8 cellular contexts compared by ENCODE assay signal in the genomic region with DNA sequence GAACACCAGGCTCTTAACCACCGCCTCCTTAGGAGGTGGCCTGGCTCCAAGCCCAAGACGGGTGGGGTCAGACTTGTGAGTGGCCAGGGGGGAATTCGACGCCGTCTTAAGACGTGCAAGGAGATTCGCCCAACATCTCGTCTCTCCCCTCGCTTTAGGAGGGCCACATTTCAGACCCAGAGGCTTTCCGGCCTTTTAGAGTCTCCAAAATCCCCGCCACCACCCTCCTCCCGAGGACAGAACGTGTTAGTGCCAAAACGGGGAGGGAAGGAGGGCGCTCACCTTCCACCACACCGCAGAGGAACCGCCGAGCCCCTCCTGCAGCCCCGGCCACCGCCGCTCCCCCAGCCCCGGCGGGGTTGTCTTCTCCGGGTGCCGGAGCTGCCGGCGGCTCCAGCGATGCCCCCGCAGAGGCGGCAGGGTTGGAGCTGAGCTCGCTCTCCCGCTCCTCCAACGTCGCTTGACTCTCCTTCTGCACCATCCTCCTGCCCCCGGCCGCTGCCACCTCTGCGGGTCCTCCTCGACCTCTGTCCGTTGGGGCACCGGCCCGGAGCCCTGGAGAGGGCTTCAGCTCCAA. TPM values are rescaled to one million over a fixed set of nuclear protein-coding genes. Genes with fewer than 3 reads are reported as not detected.
A peak's percentile ranks its signal among the peaks of the same experiment; 100 is the strongest.
DNase-seq lines count a peak whose midpoint lies in the region; ATAC-seq and TF ChIP-seq lines count a peak whose summit lies in the region.

No MANE protein-coding gene starts in this region.

- DNase-seq in Daoy (ENCODE audit: low read depth) (peak; percentile 84), H9 (peak; percentile 49), OCI-LY7 (ENCODE audit: low spot score) (peak; percentile 61), ascending aorta (ENCODE audit: low spot score in 2 of 2) (peak; percentile 82 to 94), left ventricle myocardium superior (peak; percentile 93), posterior vena cava (ENCODE audit: low spot score) (peak; percentile 97)

- H3K36me3 ChIP-seq in OCI-LY7 (ENCODE audit: insufficient read depth, low read length), result peaks cover 26% of the 10 kb centered on the region
- H3K36me3 ChIP-seq in ascending aorta, result peaks cover 0 to 2% of the 10 kb centered on the region in 2 donors

- peak overlapping the region; percentile 93 for H3K9ac ChIP-seq in H9 (ENCODE audit: extremely low read depth, insufficient read length, low read length)

- H3K9me2 ChIP-seq in OCI-LY7 (ENCODE audit: insufficient read depth, low read length), result no peaks in the 10 kb centered on the region

- peak overlapping the region; percentile 92 to 97 for H3K4me3 Mint-ChIP-seq in H9

- no peak overlapping the region for H4K91ac ChIP-seq in H9 (ENCODE audit: insufficient read length, low read depth, low read length)

- WGBS in H9 (ENCODE audit: extremely low coverage, insufficient read length, low lambda C conversion rate), result no CpG with 5 or more reads among the region's 41 CpGs

- H2BK5ac ChIP-seq in H9 (ENCODE audit: insufficient read length, low read length), result no peak overlapping the region

- H4K5ac ChIP-seq in H9 (ENCODE audit: insufficient read length, low read depth, low read length), result no peak overlapping the region

- TF ChIP-seq CTCF in H9 (conservative IDR thresholded peaks at IDR 0.05) (no peak), OCI-LY7 (conservative IDR thresholded peaks at IDR 0.05; ENCODE audit: low read length) (no peak), ascending aorta (IDR thresholded peaks at IDR 0.05) (no peak)

- peaks cover 4% of the 10 kb centered on the region; the same call in 1 of the 2 replicates for H3K4me1 ChIP-seq in H9 (ENCODE audit: insufficient read depth, low read length)
- peaks cover 27% of the 10 kb centered on the region for H3K4me1 ChIP-seq in OCI-LY7 (ENCODE audit: insufficient read depth, low read length, poor library complexity, severe bottlenecking)
- peaks cover 0 to 9% of the 10 kb centered on the region in 2 donors for H3K4me1 ChIP-seq in ascending aorta

- H3K9me3 ChIP-seq in H9 (ENCODE audit: control insufficient read depth, low read depth, low read length) (no peaks in the 10 kb centered on the region), OCI-LY7 (ENCODE audit: low read length) (no peaks in the 10 kb centered on the region), ascending aorta (no peaks in the 10 kb centered on the region)

- BruUV-seq in OCI-LY7 (replicated peaks; lab: Mats Ljungman, UMichigan), result no TSS peak

- no peaks in the 10 kb centered on the region for H3K79me1 ChIP-seq in H9 (ENCODE audit: insufficient read depth, low read depth, low read length, poor library complexity, severe bottlenecking)

- H2BK15ac ChIP-seq in H9 (ENCODE audit: low read depth, low read length), result no peak overlapping the region

- peak overlapping the region; percentile 96 for H3K4me2 ChIP-seq in H9 (ENCODE audit: insufficient read depth, insufficient read length, low read length)
- H3K4me2 ChIP-seq in OCI-LY7 (ENCODE audit: low read length), result peak overlapping the region; percentile 99

- H2AFZ ChIP-seq in H9 (ENCODE audit: low read length) (no peak overlapping the region), OCI-LY7 (ENCODE audit: low read length) (no peak overlapping the region)

- H3K14ac ChIP-seq in H9 (ENCODE audit: insufficient read depth, low read length), result peak overlapping the region; percentile 79

- no peak overlapping the region for H2BK20ac ChIP-seq in H9 (ENCODE audit: low read depth, low read length, poor library complexity, severe bottlenecking)

- peak overlapping the region; percentile 38 for H3K56ac ChIP-seq in H9 (ENCODE audit: insufficient read length, low read depth, low read length)

- peak overlapping the region; percentile 100; a peak in 6 of 7 replicates for H3K27ac Mint-ChIP-seq in H9

- H2BK120ac ChIP-seq in H9 (ENCODE audit: low read depth, low read length, poor library complexity, severe bottlenecking), result no peak overlapping the region

- no peak overlapping the region for H2AK5ac ChIP-seq in H9 (ENCODE audit: insufficient read length, low read length)

- ATAC-seq in left ventricle myocardium superior (peak; percentile 55), GM21619 (IDR thresholded peaks at IDR 0.05; ENCODE audit: unreplicated experiment) (no peak), GM18868 (IDR thresholded peaks at IDR 0.05; ENCODE audit: unreplicated experiment) (no peak)

- no peak overlapping the region for H4K8ac ChIP-seq in H9 (replicated peaks; ENCODE audit: insufficient read length, low read depth, low read length)

- H4K20me1 ChIP-seq in H9 (ENCODE audit: control insufficient read depth, insufficient read depth, insufficient read length) (no peaks in the 10 kb centered on the region), OCI-LY7 (ENCODE audit: insufficient read depth, low read length) (peaks cover 41% of the 10 kb centered on the region)

- H3K27ac ChIP-seq in H9 (ENCODE audit: insufficient read length, low read depth, low read length) (peak overlapping the region; percentile 90), OCI-LY7 (ENCODE audit: low read depth, low read length, poor library complexity, severe bottlenecking) (peak overlapping the region; percentile 77), ascending aorta (peak overlapping the region; percentile 87 to 89)

- no peaks in the 10 kb centered on the region for H3K9me3 Mint-ChIP-seq in H9

- POLR2A ChIA-PET in OCI-LY7 (lab: Charles Lee), result interaction anchor here (0.6 to 2.1 kb wide), 8 partner anchors 10 to 421 kb away, joined by 3 to 10 read pairs (median 4); a partner anchor contains a TSS

- peaks cover 28 to 35% of the 10 kb centered on the region in 2 experiments for H3K4me1 Mint-ChIP-seq in H9

- intact Hi-C loops in OCI-LY7 (cut with micrococcal nuclease; ENCODE audit: unreplicated experiment) (loop anchor here (1.0 to 2.0 kb wide), 3 partner anchors 12 to 335 kb away; a partner anchor contains a TSS), ascending aorta (cut with DNase I) (loop anchor here (2.0 to 5.0 kb wide), 3 partner anchors 239 to 820 kb away; a partner anchor contains a TSS), left ventricle myocardium superior (cut with micrococcal nuclease) (no loop called here), posterior vena cava (cut with DNase I) (no loop called here)

- H3K4me3 ChIP-seq in OCI-LY7 (ENCODE audit: low read depth, low read length, poor library complexity, severe bottlenecking), result peak overlapping the region; percentile 95
- peak overlapping the region; percentile 83 to 88 for H3K4me3 ChIP-seq in ascending aorta

- H3K79me2 ChIP-seq in H9 (ENCODE audit: insufficient read depth, low read length) (peaks cover 39% of the 10 kb centered on the region), OCI-LY7 (ENCODE audit: insufficient read depth, low read depth, low read length) (peaks cover 67% of the 10 kb centered on the region)

- H3K36me3 Mint-ChIP-seq in H9 (ENCODE audit: insufficient read depth in 1 of 3, low read depth in 3 of 3), result peaks cover 4 to 19% (median 9%) of the 10 kb centered on the region in 3 experiments; a peak in 6 of 7 replicates

- no peaks in the 10 kb centered on the region for H3K27me3 Mint-ChIP-seq in H9 (ENCODE audit: low read depth)

- CTCF ChIA-PET in OCI-LY7 (lab: Charles Lee; ENCODE audit: unreplicated experiment), result interaction anchor here (0.8 to 1.3 kb wide), 2 partner anchors 24 to 37 kb away, joined by 3 to 4 read pairs; no protein-coding TSS in a partner anchor

- H3T11ph ChIP-seq in H9 (ENCODE audit: low read length), result no peak overlapping the region

- H2BK12ac ChIP-seq in H9 (ENCODE audit: insufficient read length, low read depth, low read length), result no peak overlapping the region

- H3K23ac ChIP-seq in H9 (ENCODE audit: insufficient read length, low read depth, low read length), result no peak overlapping the region

- H3K27me3 ChIP-seq in H9 (ENCODE audit: insufficient read depth, low read length), result no peaks in the 10 kb centered on the region
- no peaks in the 10 kb centered on the region for H3K27me3 ChIP-seq in ascending aorta

- peaks cover 12% of the 10 kb centered on the region for H3K23me2 ChIP-seq in H9 (ENCODE audit: insufficient read length, low read depth, low read length, poor library complexity, severe bottlenecking)

- H3K4ac ChIP-seq in H9 (ENCODE audit: low read depth, low read length), result no peak overlapping the region

- H3K18ac ChIP-seq in H9 (ENCODE audit: insufficient read length, low read depth, low read length), result peak overlapping the region; percentile 31

RNA-seq across cellular contexts. Expression of a gene that starts 0.6 kb away (rescaled TPM):
- total RNA-seq in Daoy (2014; rRNA removed; shearing (Covaris generic)), result 47.6 and 58.9 TPM in 2 replicates
- 120 and 125 TPM in 2 replicates for total RNA-seq in H9 (2021)
- total RNA-seq in OCI-LY7 (2014; rRNA removed; shearing (Covaris generic)), result 65.5 and 73.2 TPM in 2 replicates
- 109 and 124 TPM in 2 replicates for total RNA-seq in OCI-LY7 (2022)
- 66.8 TPM for total RNA-seq in ascending aorta
- total RNA-seq in left ventricle myocardium superior, result 79.8 TPM
- 100 to 1,000 TPM in 1 of 2 donors, 10 to 100 TPM in 1; 87.7 to 125 TPM for total RNA-seq in posterior vena cava

RNA-seq across cellular contexts. Expression of a gene that starts 26.0 kb away (rescaled TPM):
- 0.40 TPM in 1 of 2 replicates, not detected in the other for total RNA-seq in Daoy (2014; rRNA removed; shearing (Covaris generic))
- total RNA-seq in H9 (2021) (2.6 and 3.0 TPM in 2 replicates), OCI-LY7 (2022) (2.8 and 4.3 TPM in 2 replicates), ascending aorta (1.1 TPM), left ventricle myocardium superior (568 TPM), posterior vena cava (1 to 10 TPM; 2.3 to 2.7 TPM)
- 1.4 and 7.3 TPM in 2 replicates for total RNA-seq in OCI-LY7 (2014; rRNA removed; shearing (Covaris generic))

RNA-seq across cellular contexts. Expression of a gene that starts 34.4 kb away (rescaled TPM):
- 101 and 119 TPM in 2 replicates for total RNA-seq in Daoy (2014; rRNA removed; shearing (Covaris generic))
- 133 and 139 TPM in 2 replicates for total RNA-seq in H9 (2021)
- total RNA-seq in OCI-LY7 (2014; rRNA removed; shearing (Covaris generic)), result 115 and 122 TPM in 2 replicates
- 107 and 111 TPM in 2 replicates for total RNA-seq in OCI-LY7 (2022)
- total RNA-seq in ascending aorta, result 28.7 TPM
- 8.4 TPM for total RNA-seq in left ventricle myocardium superior
- total RNA-seq in posterior vena cava, result 10 to 100 TPM; 19.1 to 21.1 TPM

RNA-seq across cellular contexts. Expression of a gene that starts 41.7 kb away (rescaled TPM):
- not detected in 2 replicates for total RNA-seq in Daoy (2014; rRNA removed; shearing (Covaris generic))
- total RNA-seq in H9 (2021), result 14.3 and 20.2 TPM in 2 replicates
- 0.44 and 0.72 TPM in 2 replicates for total RNA-seq in OCI-LY7 (2014; rRNA removed; shearing (Covaris generic))
- total RNA-seq in OCI-LY7 (2022), result 0.86 and 1.3 TPM in 2 replicates
- total RNA-seq in ascending aorta, result not detected
- total RNA-seq in left ventricle myocardium superior, result not detected
- total RNA-seq in posterior vena cava, result not detected

Comparison
In these comparisons a context has a peak if more than half of its experiments do, and no peak if none do; other contexts are left out.
1. RNA of a gene that starts 26.0 kb away (total RNA-seq): 568 TPM in left ventricle myocardium superior (single experiment); 1.4 to 7.3 TPM in OCI-LY7, 2.6 to 3.0 TPM in H9, 2.3 to 2.7 TPM in posterior vena cava, 1.1 TPM in ascending aorta (single experiment) and 0.40 TPM in Daoy; every median in the first group is over 10 times any median in the second.
2. intact Hi-C loops: an anchor here in OCI-LY7 (1.0 to 2.0 kb wide) and ascending aorta (2.0 to 5.0 kb wide); none called in left ventricle myocardium superior and posterior vena cava.
3. Peak in every context shown above with its lines, with median percentiles within 50 percentile points of each other: DNase-seq and H3K27ac ChIP-seq.